ENCODE assay signal across 2 cellular contexts in the genomic region with DNA sequence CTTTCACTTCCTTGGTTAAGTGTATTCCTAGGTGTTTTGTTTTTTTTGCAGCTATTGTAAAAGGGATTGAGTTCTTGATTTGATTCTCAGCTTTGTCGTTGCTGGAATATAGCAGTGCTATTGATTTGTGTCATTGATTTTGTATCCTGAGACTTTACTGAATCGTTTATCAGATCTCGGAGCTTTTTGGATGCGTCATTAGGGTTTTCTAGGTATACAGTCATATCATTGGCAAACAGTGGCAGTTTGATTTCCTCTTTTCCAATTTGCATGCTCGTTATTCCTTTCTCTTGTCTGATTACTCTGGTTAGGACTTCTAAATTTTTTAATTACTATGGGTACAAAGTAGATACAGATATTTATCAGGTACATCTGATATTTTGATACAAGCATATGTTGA.
TF ChIP-seq lines count a peak whose summit lies in the region.

No MANE protein-coding gene starts in this region.

TF ChIP-seq in HCT116, 20 proteins besides CTCF, POLR2A, EP300 and RAD21 (continued from another document):
- TF ChIP-seq, protein P1, sequence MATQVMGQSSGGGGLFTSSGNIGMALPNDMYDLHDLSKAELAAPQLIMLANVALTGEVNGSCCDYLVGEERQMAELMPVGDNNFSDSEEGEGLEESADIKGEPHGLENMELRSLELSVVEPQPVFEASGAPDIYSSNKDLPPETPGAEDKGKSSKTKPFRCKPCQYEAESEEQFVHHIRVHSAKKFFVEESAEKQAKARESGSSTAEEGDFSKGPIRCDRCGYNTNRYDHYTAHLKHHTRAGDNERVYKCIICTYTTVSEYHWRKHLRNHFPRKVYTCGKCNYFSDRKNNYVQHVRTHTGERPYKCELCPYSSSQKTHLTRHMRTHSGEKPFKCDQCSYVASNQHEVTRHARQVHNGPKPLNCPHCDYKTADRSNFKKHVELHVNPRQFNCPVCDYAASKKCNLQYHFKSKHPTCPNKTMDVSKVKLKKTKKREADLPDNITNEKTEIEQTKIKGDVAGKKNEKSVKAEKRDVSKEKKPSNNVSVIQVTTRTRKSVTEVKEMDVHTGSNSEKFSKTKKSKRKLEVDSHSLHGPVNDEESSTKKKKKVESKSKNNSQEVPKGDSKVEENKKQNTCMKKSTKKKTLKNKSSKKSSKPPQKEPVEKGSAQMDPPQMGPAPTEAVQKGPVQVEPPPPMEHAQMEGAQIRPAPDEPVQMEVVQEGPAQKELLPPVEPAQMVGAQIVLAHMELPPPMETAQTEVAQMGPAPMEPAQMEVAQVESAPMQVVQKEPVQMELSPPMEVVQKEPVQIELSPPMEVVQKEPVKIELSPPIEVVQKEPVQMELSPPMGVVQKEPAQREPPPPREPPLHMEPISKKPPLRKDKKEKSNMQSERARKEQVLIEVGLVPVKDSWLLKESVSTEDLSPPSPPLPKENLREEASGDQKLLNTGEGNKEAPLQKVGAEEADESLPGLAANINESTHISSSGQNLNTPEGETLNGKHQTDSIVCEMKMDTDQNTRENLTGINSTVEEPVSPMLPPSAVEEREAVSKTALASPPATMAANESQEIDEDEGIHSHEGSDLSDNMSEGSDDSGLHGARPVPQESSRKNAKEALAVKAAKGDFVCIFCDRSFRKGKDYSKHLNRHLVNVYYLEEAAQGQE (IDR thresholded peaks at IDR 0.05; ENCODE audit: low read depth), result no peak
- no peak for TF ChIP-seq EZH2 (IDR thresholded peaks at IDR 0.05)
- no peak for TF ChIP-seq YY1 (IDR thresholded peaks at IDR 0.05; ENCODE audit: extremely low read depth, insufficient replicate concordance, low read depth, low read length)
- TF ChIP-seq SIN3A (IDR thresholded peaks at IDR 0.05; ENCODE audit: low read depth), result no peak
- no peak for TF ChIP-seq ELF1 (IDR thresholded peaks at IDR 0.05; ENCODE audit: borderline replicate concordance, low read depth)
- TF ChIP-seq SRF (IDR thresholded peaks at IDR 0.05; ENCODE audit: low read depth), result no peak
- no peak for TF ChIP-seq MAX (IDR thresholded peaks at IDR 0.05)
- TF ChIP-seq JUND (IDR thresholded peaks at IDR 0.05), result no peak

TF ChIP-seq in WTC11, 78 proteins besides CTCF, POLR2A, EP300 and RAD21 (continued from another document):
- TF ChIP-seq, protein P2, sequence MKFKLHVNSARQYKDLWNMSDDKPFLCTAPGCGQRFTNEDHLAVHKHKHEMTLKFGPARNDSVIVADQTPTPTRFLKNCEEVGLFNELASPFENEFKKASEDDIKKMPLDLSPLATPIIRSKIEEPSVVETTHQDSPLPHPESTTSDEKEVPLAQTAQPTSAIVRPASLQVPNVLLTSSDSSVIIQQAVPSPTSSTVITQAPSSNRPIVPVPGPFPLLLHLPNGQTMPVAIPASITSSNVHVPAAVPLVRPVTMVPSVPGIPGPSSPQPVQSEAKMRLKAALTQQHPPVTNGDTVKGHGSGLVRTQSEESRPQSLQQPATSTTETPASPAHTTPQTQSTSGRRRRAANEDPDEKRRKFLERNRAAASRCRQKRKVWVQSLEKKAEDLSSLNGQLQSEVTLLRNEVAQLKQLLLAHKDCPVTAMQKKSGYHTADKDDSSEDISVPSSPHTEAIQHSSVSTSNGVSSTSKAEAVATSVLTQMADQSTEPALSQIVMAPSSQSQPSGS (CRISPR knock-in tag; IDR thresholded peaks at IDR 0.05; ENCODE audit: borderline replicate concordance, low read depth), result no peak
- TF ChIP-seq ETV6 (CRISPR knock-in tag; IDR thresholded peaks at IDR 0.05) (no peak), USF2 (CRISPR knock-in tag; IDR thresholded peaks at IDR 0.05) (no peak), JAZF1 (CRISPR knock-in tag; IDR thresholded peaks at IDR 0.05) (no peak), FOXJ3 (CRISPR knock-in tag; IDR thresholded peaks at IDR 0.05; ENCODE audit: borderline replicate concordance) (no peak), MAX (CRISPR knock-in tag; IDR thresholded peaks at IDR 0.05) (no peak), GABPB1 (CRISPR knock-in tag; IDR thresholded peaks at IDR 0.05) (no peak), ZBTB21 (CRISPR knock-in tag; IDR thresholded peaks at IDR 0.05; ENCODE audit: borderline replicate concordance) (no peak), ATF1 (CRISPR knock-in tag; IDR thresholded peaks at IDR 0.05) (no peak), E2F1 (CRISPR knock-in tag; IDR thresholded peaks at IDR 0.05) (no peak), ELF4 (CRISPR knock-in tag; IDR thresholded peaks at IDR 0.05; ENCODE audit: low read depth) (no peak), NFYB (CRISPR knock-in tag; conservative IDR thresholded peaks at IDR 0.05; ENCODE audit: low read depth) (no peak)
- TF ChIP-seq, protein P3, sequence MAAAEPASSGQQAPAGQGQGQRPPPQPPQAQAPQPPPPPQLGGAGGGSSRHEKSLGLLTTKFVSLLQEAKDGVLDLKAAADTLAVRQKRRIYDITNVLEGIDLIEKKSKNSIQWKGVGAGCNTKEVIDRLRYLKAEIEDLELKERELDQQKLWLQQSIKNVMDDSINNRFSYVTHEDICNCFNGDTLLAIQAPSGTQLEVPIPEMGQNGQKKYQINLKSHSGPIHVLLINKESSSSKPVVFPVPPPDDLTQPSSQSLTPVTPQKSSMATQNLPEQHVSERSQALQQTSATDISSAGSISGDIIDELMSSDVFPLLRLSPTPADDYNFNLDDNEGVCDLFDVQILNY (CRISPR knock-in tag; IDR thresholded peaks at IDR 0.05), result no peak
- TF ChIP-seq, protein P4, sequence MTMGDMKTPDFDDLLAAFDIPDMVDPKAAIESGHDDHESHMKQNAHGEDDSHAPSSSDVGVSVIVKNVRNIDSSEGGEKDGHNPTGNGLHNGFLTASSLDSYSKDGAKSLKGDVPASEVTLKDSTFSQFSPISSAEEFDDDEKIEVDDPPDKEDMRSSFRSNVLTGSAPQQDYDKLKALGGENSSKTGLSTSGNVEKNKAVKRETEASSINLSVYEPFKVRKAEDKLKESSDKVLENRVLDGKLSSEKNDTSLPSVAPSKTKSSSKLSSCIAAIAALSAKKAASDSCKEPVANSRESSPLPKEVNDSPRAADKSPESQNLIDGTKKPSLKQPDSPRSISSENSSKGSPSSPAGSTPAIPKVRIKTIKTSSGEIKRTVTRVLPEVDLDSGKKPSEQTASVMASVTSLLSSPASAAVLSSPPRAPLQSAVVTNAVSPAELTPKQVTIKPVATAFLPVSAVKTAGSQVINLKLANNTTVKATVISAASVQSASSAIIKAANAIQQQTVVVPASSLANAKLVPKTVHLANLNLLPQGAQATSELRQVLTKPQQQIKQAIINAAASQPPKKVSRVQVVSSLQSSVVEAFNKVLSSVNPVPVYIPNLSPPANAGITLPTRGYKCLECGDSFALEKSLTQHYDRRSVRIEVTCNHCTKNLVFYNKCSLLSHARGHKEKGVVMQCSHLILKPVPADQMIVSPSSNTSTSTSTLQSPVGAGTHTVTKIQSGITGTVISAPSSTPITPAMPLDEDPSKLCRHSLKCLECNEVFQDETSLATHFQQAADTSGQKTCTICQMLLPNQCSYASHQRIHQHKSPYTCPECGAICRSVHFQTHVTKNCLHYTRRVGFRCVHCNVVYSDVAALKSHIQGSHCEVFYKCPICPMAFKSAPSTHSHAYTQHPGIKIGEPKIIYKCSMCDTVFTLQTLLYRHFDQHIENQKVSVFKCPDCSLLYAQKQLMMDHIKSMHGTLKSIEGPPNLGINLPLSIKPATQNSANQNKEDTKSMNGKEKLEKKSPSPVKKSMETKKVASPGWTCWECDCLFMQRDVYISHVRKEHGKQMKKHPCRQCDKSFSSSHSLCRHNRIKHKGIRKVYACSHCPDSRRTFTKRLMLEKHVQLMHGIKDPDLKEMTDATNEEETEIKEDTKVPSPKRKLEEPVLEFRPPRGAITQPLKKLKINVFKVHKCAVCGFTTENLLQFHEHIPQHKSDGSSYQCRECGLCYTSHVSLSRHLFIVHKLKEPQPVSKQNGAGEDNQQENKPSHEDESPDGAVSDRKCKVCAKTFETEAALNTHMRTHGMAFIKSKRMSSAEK (CRISPR knock-in tag; IDR thresholded peaks at IDR 0.05; ENCODE audit: borderline replicate concordance), result no peak
- TF ChIP-seq, protein P5, sequence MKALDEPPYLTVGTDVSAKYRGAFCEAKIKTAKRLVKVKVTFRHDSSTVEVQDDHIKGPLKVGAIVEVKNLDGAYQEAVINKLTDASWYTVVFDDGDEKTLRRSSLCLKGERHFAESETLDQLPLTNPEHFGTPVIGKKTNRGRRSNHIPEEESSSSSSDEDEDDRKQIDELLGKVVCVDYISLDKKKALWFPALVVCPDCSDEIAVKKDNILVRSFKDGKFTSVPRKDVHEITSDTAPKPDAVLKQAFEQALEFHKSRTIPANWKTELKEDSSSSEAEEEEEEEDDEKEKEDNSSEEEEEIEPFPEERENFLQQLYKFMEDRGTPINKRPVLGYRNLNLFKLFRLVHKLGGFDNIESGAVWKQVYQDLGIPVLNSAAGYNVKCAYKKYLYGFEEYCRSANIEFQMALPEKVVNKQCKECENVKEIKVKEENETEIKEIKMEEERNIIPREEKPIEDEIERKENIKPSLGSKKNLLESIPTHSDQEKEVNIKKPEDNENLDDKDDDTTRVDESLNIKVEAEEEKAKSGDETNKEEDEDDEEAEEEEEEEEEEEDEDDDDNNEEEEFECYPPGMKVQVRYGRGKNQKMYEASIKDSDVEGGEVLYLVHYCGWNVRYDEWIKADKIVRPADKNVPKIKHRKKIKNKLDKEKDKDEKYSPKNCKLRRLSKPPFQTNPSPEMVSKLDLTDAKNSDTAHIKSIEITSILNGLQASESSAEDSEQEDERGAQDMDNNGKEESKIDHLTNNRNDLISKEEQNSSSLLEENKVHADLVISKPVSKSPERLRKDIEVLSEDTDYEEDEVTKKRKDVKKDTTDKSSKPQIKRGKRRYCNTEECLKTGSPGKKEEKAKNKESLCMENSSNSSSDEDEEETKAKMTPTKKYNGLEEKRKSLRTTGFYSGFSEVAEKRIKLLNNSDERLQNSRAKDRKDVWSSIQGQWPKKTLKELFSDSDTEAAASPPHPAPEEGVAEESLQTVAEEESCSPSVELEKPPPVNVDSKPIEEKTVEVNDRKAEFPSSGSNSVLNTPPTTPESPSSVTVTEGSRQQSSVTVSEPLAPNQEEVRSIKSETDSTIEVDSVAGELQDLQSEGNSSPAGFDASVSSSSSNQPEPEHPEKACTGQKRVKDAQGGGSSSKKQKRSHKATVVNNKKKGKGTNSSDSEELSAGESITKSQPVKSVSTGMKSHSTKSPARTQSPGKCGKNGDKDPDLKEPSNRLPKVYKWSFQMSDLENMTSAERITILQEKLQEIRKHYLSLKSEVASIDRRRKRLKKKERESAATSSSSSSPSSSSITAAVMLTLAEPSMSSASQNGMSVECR (CRISPR knock-in tag; IDR thresholded peaks at IDR 0.05; ENCODE audit: borderline replicate concordance), result no peak
